In genomic region chr14:92122351-92122677, GRCh38 we compare ENCODE assay signal across 8 cellular contexts. TPM values are rescaled to one million over a fixed set of nuclear protein-coding genes. Genes with fewer than 3 reads are reported as not detected.
DNase-seq lines count a peak whose midpoint lies in the region; TF ChIP-seq lines count a peak whose summit lies in the region.

No MANE protein-coding gene starts in this region.

- H3K27me3 Mint-ChIP-seq in nephron progenitor cell (ENCODE audit: low read depth, poor library complexity) = peaks cover 2% of the 10 kb centered on the region

- H3K36me3 ChIP-seq in ES-I3 (ENCODE audit: insufficient read depth, low read length) = peaks cover 1% of the 10 kb centered on the region; the same call in 1 of the 2 replicates
- H3K36me3 ChIP-seq in WERI-Rb-1 = peaks cover 45% of the 10 kb centered on the region

- H3K4me1 ChIP-seq in ES-I3 (ENCODE audit: insufficient read depth, low read length) = peaks cover 4% of the 10 kb centered on the region; the same call in 1 of the 2 replicates

- H3K36me3 Mint-ChIP-seq in nephron progenitor cell (ENCODE audit: low read depth) = peaks cover 33% of the 10 kb centered on the region

- peaks cover 28% of the 10 kb centered on the region for H3K4me1 Mint-ChIP-seq in nephron progenitor cell

- peak overlapping the region; percentile 87 for H3K27ac ChIP-seq in 22Rv1
- peak overlapping the region; percentile 99 for H3K27ac ChIP-seq in WERI-Rb-1

- H3K9ac ChIP-seq in ES-I3 (ENCODE audit: low read depth, low read length) = peak overlapping the region; percentile 99

- H3K9me3 Mint-ChIP-seq in nephron progenitor cell = no peaks in the 10 kb centered on the region

- no peaks in the 10 kb centered on the region for H3K27me3 ChIP-seq in WERI-Rb-1 (ENCODE audit: insufficient read depth, low read depth, severe bottlenecking)

- H3K4me3 ChIP-seq in WERI-Rb-1 (ENCODE audit: low read depth, low read length) (peak overlapping the region; percentile 99), fibroblast of the aortic adventitia (ENCODE audit: low read depth, low read length) (peak overlapping the region; percentile 95)

- peak; percentile 51 for DNase-seq in HT-29 (ENCODE audit: low spot score)
- DNase-seq in WERI-Rb-1 = peak; percentile 43
- DNase-seq in fibroblast of the aortic adventitia (ENCODE audit: low read depth) = peak; percentile 37
- no peak for DNase-seq in nephron progenitor cell
- no peak for DNase-seq in SKM-1 (lab: John Stamatoyannopoulos, UW; ENCODE audit: unreplicated experiment)
- DNase-seq in activated CD8-positive, alpha-beta memory T cell treated with anti-CD3 and anti-CD28 coated beads, Interleukin-2, amount 50 U/mL, for 4 hours = no peak

- peak overlapping the region; percentile 100 for H3K27ac Mint-ChIP-seq in nephron progenitor cell

- H3K4me3 Mint-ChIP-seq in nephron progenitor cell = peak overlapping the region; percentile 96

- no peaks in the 10 kb centered on the region for H3K9me3 ChIP-seq in ES-I3 (ENCODE audit: control insufficient read depth, insufficient read depth, low read length)
- H3K9me3 ChIP-seq in WERI-Rb-1 (ENCODE audit: severe bottlenecking) = no peaks in the 10 kb centered on the region

- TF ChIP-seq CTCF in 22Rv1 (IDR thresholded peaks at IDR 0.05) (no peak), WERI-Rb-1 (IDR thresholded peaks at IDR 0.05; ENCODE audit: low read depth, low read length) (no peak), fibroblast of the aortic adventitia (IDR thresholded peaks at IDR 0.05; ENCODE audit: insufficient read depth, low read length) (no peak), nephron progenitor cell (IDR thresholded peaks at IDR 0.05) (no peak)

RNA-seq across cellular contexts. Expression of gene CPSF2, which starts 0.5 kb away (rescaled TPM):
- 11.9 and 23.1 TPM in 2 replicates for total RNA-seq in HT-29 (2014; rRNA removed; shearing (Covaris generic))
- total RNA-seq in fibroblast of the aortic adventitia (ENCODE audit: low replicate concordance) = 58.1 and 58.3 TPM in 2 replicates

RNA-seq across cellular contexts. Expression of gene NDUFB1, which starts 0.8 kb away (rescaled TPM):
- total RNA-seq in HT-29 (2014; rRNA removed; shearing (Covaris generic)) = 268 and 270 TPM in 2 replicates
- 286 and 765 TPM in 2 replicates for total RNA-seq in fibroblast of the aortic adventitia (ENCODE audit: low replicate concordance)

RNA-seq across cellular contexts. Expression of gene ATXN3, which starts 15.9 kb away (rescaled TPM):
- 7.5 and 13.7 TPM in 2 replicates for total RNA-seq in HT-29 (2014; rRNA removed; shearing (Covaris generic))
- total RNA-seq in fibroblast of the aortic adventitia (ENCODE audit: low replicate concordance) = 30.2 and 53.1 TPM in 2 replicates

Comparison
In these comparisons a context has a peak if more than half of its experiments do, and no peak if none do; other contexts are left out.
1. DNase-seq: peak in HT-29 (single experiment), WERI-Rb-1 (single experiment) and fibroblast of the aortic adventitia (single experiment); none in nephron progenitor cell (single experiment), SKM-1 (single experiment) and activated CD8-positive, alpha-beta memory T cell treated with anti-CD3 and anti-CD28 coated beads, Interleukin-2, amount 50 U/mL, for 4 hours (single experiment).